9 cellular contexts compared by ENCODE assay signal in the genomic region with DNA sequence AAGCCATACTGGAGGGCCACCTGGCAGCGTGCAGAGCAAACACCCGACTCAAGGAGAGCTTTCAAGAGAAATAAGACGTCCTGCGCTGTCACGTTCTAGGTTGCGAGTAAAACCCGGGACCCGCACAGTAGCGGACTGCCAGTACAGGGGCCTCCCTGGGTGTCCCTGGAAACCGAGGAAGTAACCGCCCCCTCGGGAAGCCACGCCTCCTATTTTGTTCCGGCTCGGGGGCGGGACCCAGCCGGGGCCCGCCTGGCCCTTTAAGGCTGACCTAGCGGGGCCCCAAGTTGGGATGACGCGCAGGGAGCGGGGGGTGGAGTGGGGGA. TPM values are rescaled to one million over a fixed set of nuclear protein-coding genes. Genes with fewer than 3 reads are reported as not detected.
DNase-seq lines count a peak whose midpoint lies in the region; ATAC-seq, FAIRE-seq and TF ChIP-seq lines count a peak whose summit lies in the region.
"Had no signal": no experiment of that assay in that cellular context is flagged by ENCODE, and none has a peak within 500 bp of the region (broad histone marks: within the 10 kb centered on the region; RNA-seq: fewer than 3 reads in every experiment).

No MANE protein-coding gene starts in this region.

- TF ChIP-seq EP300 in HepG2 (IDR thresholded peaks at IDR 0.05; ENCODE audit: low read depth in 2 of 2, low read length in 2 of 2) (0 out of 4 replicates have a peak, but pooled peaks of 1 of the 2 experiments have one; percentile 8), HepG2 (CRISPR knock-in tag; IDR thresholded peaks at IDR 0.05; ENCODE audit: borderline replicate concordance) (no peak)

- H2AFZ ChIP-seq in HepG2 (ENCODE audit: low read length) = no peak overlapping the region

- BruUV-seq in HepG2 (replicated peaks; lab: Mats Ljungman, UMichigan) = no TSS peak

- TF ChIP-seq POLR2A in HepG2 (IDR thresholded peaks at IDR 0.05; ENCODE audit: insufficient read depth in 1 of 2, low read depth in 2 of 2, low read length in 2 of 2) = no peak

- no peaks in the 10 kb centered on the region for H4K20me1 ChIP-seq in HepG2 (ENCODE audit: insufficient read depth, low read length)

- H3K36me3 ChIP-seq in HepG2 (replicated peaks in 1 of 2; ENCODE audit: control insufficient read depth in 1 of 2, insufficient read depth in 2 of 2, low read length in 2 of 2) = no peaks in the 10 kb centered on the region

- H3K27ac ChIP-seq in coronary artery (peak overlapping the region; percentile 84 to 93), HepG2 (ENCODE audit: extremely low read length, insufficient read depth, low read length) (peak overlapping the region; percentile 20)

- peaks cover 49% of the 10 kb centered on the region for H3K4me1 ChIP-seq in HepG2 (ENCODE audit: insufficient read depth, low read length)

- peak; percentile 32 for FAIRE-seq in HepG2 (lab: Jason Lieb, UNC)
- FAIRE-seq: TTC549 had no signal

- no peak for TF ChIP-seq CTCF in coronary artery (IDR thresholded peaks at IDR 0.05)
- no peak; the same call in 1 of the 2 replicates for TF ChIP-seq CTCF in HepG2 (CRISPR knock-in tag; IDR thresholded peaks at IDR 0.05)

- ATAC-seq in GM19035 (IDR thresholded peaks at IDR 0.05; ENCODE audit: unreplicated experiment) (peak; percentile 71), HG03196 (IDR thresholded peaks at IDR 0.05; ENCODE audit: unreplicated experiment) (peak; percentile 67), HepG2 (peak; percentile 67)

- 0 out of 2 replicates have a peak overlapping the region, but pooled peaks have one; percentile 19 for H3K9ac ChIP-seq in HepG2 (ENCODE audit: insufficient read depth, low read depth, low read length)

- H3K4me2 ChIP-seq in HepG2 (ENCODE audit: low read depth, low read length) = peak overlapping the region; percentile 99

- no peaks in the 10 kb centered on the region for H3K9me3 ChIP-seq in HepG2 (ENCODE audit: low read length)

- TF ChIP-seq RAD21 in HepG2 (CRISPR knock-in tag; IDR thresholded peaks at IDR 0.05) = no peak

- peaks cover 0 to 10% of the 10 kb centered on the region in 2 experiments; a peak in 1 of 5 replicates for H3K27me3 ChIP-seq in HepG2 (ENCODE audit: control insufficient read depth in 1 of 2, insufficient read depth in 2 of 2, low read length in 2 of 2)

- in situ Hi-C loops in HepG2 (cut with HindIII; ENCODE audit: extremely low pct_ligation_motif_present, low pct_unique_long_range_greater_than_20kb) = loop anchor here (5.0 kb wide), 2 partner anchors 36 to 756 kb away; no protein-coding TSS in a partner anchor

- intact Hi-C loops in HepG2 (cut with micrococcal nuclease; ENCODE audit: unreplicated experiment) = loop anchor here (1.0 to 10.0 kb wide), 3 partner anchors 36 to 756 kb away; no protein-coding TSS in a partner anchor

- 4% methylated on average over 5 of the region's 22 CpGs for WGBS in HepG2 (ENCODE audit: low lambda C conversion rate)

- POLR2A ChIA-PET in HepG2 (lab: Yijun Ruan, JAX) = interaction anchor here (0.8 to 4.0 kb wide), 12 partner anchors 14 to 769 kb away, joined by 3 to 33 read pairs (median 4); a partner anchor contains a TSS

- H3K79me2 ChIP-seq in HepG2 (ENCODE audit: insufficient read depth, low read length) = peaks cover 7% of the 10 kb centered on the region

- peak; percentile 87 to 93 for DNase-seq in AML-193 (lab: John Stamatoyannopoulos, UW)
- peak; percentile 71 to 91 for DNase-seq in NCI-H526 (lab: John Stamatoyannopoulos, UW)
- peak; percentile 97 for DNase-seq in activated CD4-positive, alpha-beta T cell treated with anti-CD3 and anti-CD28 coated beads for 48 hours
- DNase-seq in coronary artery (ENCODE audit: low spot score) = peak; percentile 97
- peak; percentile 83 for DNase-seq in HepG2 (ENCODE audit: low spot score)
- DNase-seq in stimulated activated CD4-positive, alpha-beta T cell treated with anti-CD3 and anti-CD28 coated beads, Interleukin-2, amount 100 ng/mL, for 48 hours = peak; percentile 94

- H3K4me3 ChIP-seq in coronary artery (peak overlapping the region; percentile 88), HepG2 (replicated peaks in 1 of 3; ENCODE audit: insufficient read depth in 1 of 3, low read depth in 2 of 3, low read length in 3 of 3) (peak overlapping the region; percentile 68 to 79 (median 69))

- CTCF ChIA-PET in HepG2 (lab: Yijun Ruan, JAX; ENCODE audit: low intra/inter-chr PET ratio, low total read pairs) = interaction anchor here (1.2 to 8.0 kb wide), 5 partner anchors 36 to 772 kb away, joined by 3 to 182 read pairs (median 11); a partner anchor contains a TSS

RNA-seq across cellular contexts. Expression of a gene that starts 0.2 kb away (rescaled TPM):
- total RNA-seq in HepG2 (2016; rRNA removed; fragmentation: Illumina TruSeq; extraction: Trizol) = 41.2 and 48.5 TPM in 2 replicates
- total RNA-seq in HepG2 (2016; cell fraction: cytosol; rRNA removed; fragmentation: Illumina TruSeq; extraction: Trizol; ENCODE audit: low read depth) = 18.9 and 21.3 TPM in 2 replicates
- total RNA-seq in HepG2 (2016; cell fraction: insoluble cytoplasmic fraction; rRNA removed; fragmentation: Illumina TruSeq; extraction: Trizol) = 40.5 and 43.9 TPM in 2 replicates
- 51.7 and 60.5 TPM in 2 replicates for total RNA-seq in HepG2 (2016; cell fraction: membrane; rRNA removed; fragmentation: Illumina TruSeq; extraction: Trizol)
- 21.2 and 24.7 TPM in 2 replicates for total RNA-seq in HepG2 (2016; cell fraction: nucleus; rRNA removed; fragmentation: Illumina TruSeq; extraction: Trizol)
- 39.9 and 46.2 TPM in 2 replicates for polyA plus RNA-seq in HepG2 (2011; rRNA removed)
- polyA plus RNA-seq in HepG2 (2011; cell fraction: cytosol; rRNA removed) = 40.2 and 41.3 TPM in 2 replicates
- 23.0 and 28.1 TPM in 2 replicates for polyA plus RNA-seq in HepG2 (2011; cell fraction: nucleus; rRNA removed)
- 21.8 and 22.2 TPM in 2 replicates for polyA plus RNA-seq in HepG2 (2012)
- polyA plus RNA-seq in HepG2 (2016; cell fraction: cytosol; fragmentation: Illumina TruSeq; extraction: Trizol; ENCODE audit: low read depth) = 23.5 and 31.3 TPM in 2 replicates
- polyA plus RNA-seq in HepG2 (2016; cell fraction: insoluble cytoplasmic fraction; fragmentation: Illumina TruSeq; extraction: Trizol; ENCODE audit: low read depth) = 53.8 and 56.3 TPM in 2 replicates
- polyA plus RNA-seq in HepG2 (2016; cell fraction: membrane; fragmentation: Illumina TruSeq; extraction: Trizol; ENCODE audit: low read depth) = 50.2 and 54.3 TPM in 2 replicates
- polyA plus RNA-seq in HepG2 (2016; cell fraction: nucleus; fragmentation: Illumina TruSeq; extraction: Trizol; ENCODE audit: insufficient read depth, low read depth) = 31.0 and 31.6 TPM in 2 replicates
- 48.5 and 89.7 TPM in 2 replicates for polyA minus RNA-seq in HepG2 (2011; rRNA and poly(A)+ RNA removed; ENCODE audit: low replicate concordance)
- 15.7 and 16.5 TPM in 2 replicates for polyA minus RNA-seq in HepG2 (2011; cell fraction: cytosol; rRNA and poly(A)+ RNA removed)
- polyA minus RNA-seq in HepG2 (2011; cell fraction: nucleus; rRNA and poly(A)+ RNA removed) = 13.4 and 16.9 TPM in 2 replicates

RNA-seq across cellular contexts. Expression of a gene that starts 5.2 kb away (rescaled TPM):
- total RNA-seq in HepG2 (2016; rRNA removed; fragmentation: Illumina TruSeq; extraction: Trizol) = 0.73 and 0.91 TPM in 2 replicates
- total RNA-seq in HepG2 (2016; cell fraction: cytosol; rRNA removed; fragmentation: Illumina TruSeq; extraction: Trizol; ENCODE audit: low read depth) = 0.20 and 0.44 TPM in 2 replicates
- 0.82 and 1.2 TPM in 2 replicates for total RNA-seq in HepG2 (2016; cell fraction: insoluble cytoplasmic fraction; rRNA removed; fragmentation: Illumina TruSeq; extraction: Trizol)
- total RNA-seq in HepG2 (2016; cell fraction: membrane; rRNA removed; fragmentation: Illumina TruSeq; extraction: Trizol) = 1.2 and 1.4 TPM in 2 replicates
- total RNA-seq in HepG2 (2016; cell fraction: nucleus; rRNA removed; fragmentation: Illumina TruSeq; extraction: Trizol) = 0.81 and 0.85 TPM in 2 replicates
- polyA plus RNA-seq in HepG2 (2011; rRNA removed) = 1.5 and 2.8 TPM in 2 replicates
- polyA plus RNA-seq in HepG2 (2011; cell fraction: cytosol; rRNA removed) = 1.5 and 1.7 TPM in 2 replicates
- 4.4 and 7.4 TPM in 2 replicates for polyA plus RNA-seq in HepG2 (2011; cell fraction: nucleus; rRNA removed)
- 2.1 and 2.9 TPM in 2 replicates for polyA plus RNA-seq in HepG2 (2012)
- 0.21 and 0.27 TPM in 2 replicates for polyA plus RNA-seq in HepG2 (2016; cell fraction: cytosol; fragmentation: Illumina TruSeq; extraction: Trizol; ENCODE audit: low read depth)
- polyA plus RNA-seq in HepG2 (2016; cell fraction: insoluble cytoplasmic fraction; fragmentation: Illumina TruSeq; extraction: Trizol; ENCODE audit: low read depth) = 1.9 and 2.2 TPM in 2 replicates
- polyA plus RNA-seq in HepG2 (2016; cell fraction: membrane; fragmentation: Illumina TruSeq; extraction: Trizol; ENCODE audit: low read depth) = 0.84 and 1.0 TPM in 2 replicates
- 1.9 and 3.2 TPM in 2 replicates for polyA plus RNA-seq in HepG2 (2016; cell fraction: nucleus; fragmentation: Illumina TruSeq; extraction: Trizol; ENCODE audit: insufficient read depth, low read depth)
- 1.9 and 6.3 TPM in 2 replicates for polyA minus RNA-seq in HepG2 (2011; rRNA and poly(A)+ RNA removed; ENCODE audit: low replicate concordance)
- polyA minus RNA-seq in HepG2 (2011; cell fraction: cytosol; rRNA and poly(A)+ RNA removed) = 1.6 and 2.8 TPM in 2 replicates
- polyA minus RNA-seq in HepG2 (2011; cell fraction: nucleus; rRNA and poly(A)+ RNA removed) = 2.6 and 4.6 TPM in 2 replicates

RNA-seq across cellular contexts. Expression of a gene that starts 47.4 kb away (rescaled TPM):
- total RNA-seq in HepG2 (2016; rRNA removed; fragmentation: Illumina TruSeq; extraction: Trizol) = 6.3 and 9.8 TPM in 2 replicates
- 3.3 and 3.8 TPM in 2 replicates for total RNA-seq in HepG2 (2016; cell fraction: cytosol; rRNA removed; fragmentation: Illumina TruSeq; extraction: Trizol; ENCODE audit: low read depth)
- total RNA-seq in HepG2 (2016; cell fraction: insoluble cytoplasmic fraction; rRNA removed; fragmentation: Illumina TruSeq; extraction: Trizol) = 4.7 and 8.7 TPM in 2 replicates
- total RNA-seq in HepG2 (2016; cell fraction: membrane; rRNA removed; fragmentation: Illumina TruSeq; extraction: Trizol) = 6.7 and 7.4 TPM in 2 replicates
- 10.1 and 13.3 TPM in 2 replicates for total RNA-seq in HepG2 (2016; cell fraction: nucleus; rRNA removed; fragmentation: Illumina TruSeq; extraction: Trizol)
- 12.6 and 16.2 TPM in 2 replicates for polyA plus RNA-seq in HepG2 (2011; rRNA removed)
- 6.7 and 8.8 TPM in 2 replicates for polyA plus RNA-seq in HepG2 (2011; cell fraction: cytosol; rRNA removed)
- polyA plus RNA-seq in HepG2 (2011; cell fraction: nucleus; rRNA removed) = 54.5 and 63.4 TPM in 2 replicates
- 7.1 and 8.2 TPM in 2 replicates for polyA plus RNA-seq in HepG2 (2012)
- 4.2 and 5.6 TPM in 2 replicates for polyA plus RNA-seq in HepG2 (2016; cell fraction: cytosol; fragmentation: Illumina TruSeq; extraction: Trizol; ENCODE audit: low read depth)
- 3.7 and 6.3 TPM in 2 replicates for polyA plus RNA-seq in HepG2 (2016; cell fraction: insoluble cytoplasmic fraction; fragmentation: Illumina TruSeq; extraction: Trizol; ENCODE audit: low read depth)
- polyA plus RNA-seq in HepG2 (2016; cell fraction: membrane; fragmentation: Illumina TruSeq; extraction: Trizol; ENCODE audit: low read depth) = 4.9 TPM in 2 replicates
- polyA plus RNA-seq in HepG2 (2016; cell fraction: nucleus; fragmentation: Illumina TruSeq; extraction: Trizol; ENCODE audit: insufficient read depth, low read depth) = 20.5 and 21.1 TPM in 2 replicates
- polyA minus RNA-seq in HepG2 (2011; rRNA and poly(A)+ RNA removed; ENCODE audit: low replicate concordance) = 15.2 and 19.7 TPM in 2 replicates
- polyA minus RNA-seq in HepG2 (2011; cell fraction: cytosol; rRNA and poly(A)+ RNA removed) = 2.2 and 4.5 TPM in 2 replicates
- 25.0 and 25.6 TPM in 2 replicates for polyA minus RNA-seq in HepG2 (2011; cell fraction: nucleus; rRNA and poly(A)+ RNA removed)

RNA-seq across cellular contexts. Expression of a gene that starts 49.2 kb away (rescaled TPM):
- 1.2 and 1.6 TPM in 2 replicates for total RNA-seq in HepG2 (2016; rRNA removed; fragmentation: Illumina TruSeq; extraction: Trizol)
- total RNA-seq in HepG2 (2016; cell fraction: cytosol; rRNA removed; fragmentation: Illumina TruSeq; extraction: Trizol; ENCODE audit: low read depth) = 1.2 and 1.5 TPM in 2 replicates
- 0.88 and 1.5 TPM in 2 replicates for total RNA-seq in HepG2 (2016; cell fraction: insoluble cytoplasmic fraction; rRNA removed; fragmentation: Illumina TruSeq; extraction: Trizol)
- total RNA-seq in HepG2 (2016; cell fraction: membrane; rRNA removed; fragmentation: Illumina TruSeq; extraction: Trizol) = 2.2 and 3.1 TPM in 2 replicates
- 0.97 and 1.1 TPM in 2 replicates for total RNA-seq in HepG2 (2016; cell fraction: nucleus; rRNA removed; fragmentation: Illumina TruSeq; extraction: Trizol)
- polyA plus RNA-seq in HepG2 (2011; rRNA removed) = 4.6 and 4.8 TPM in 2 replicates
- polyA plus RNA-seq in HepG2 (2011; cell fraction: cytosol; rRNA removed) = 3.8 and 4.2 TPM in 2 replicates
- polyA plus RNA-seq in HepG2 (2011; cell fraction: nucleus; rRNA removed) = 8.1 and 8.7 TPM in 2 replicates
- 1.7 and 1.8 TPM in 2 replicates for polyA plus RNA-seq in HepG2 (2012)
- 1.5 and 1.8 TPM in 2 replicates for polyA plus RNA-seq in HepG2 (2016; cell fraction: cytosol; fragmentation: Illumina TruSeq; extraction: Trizol; ENCODE audit: low read depth)
- polyA plus RNA-seq in HepG2 (2016; cell fraction: insoluble cytoplasmic fraction; fragmentation: Illumina TruSeq; extraction: Trizol; ENCODE audit: low read depth) = 0.85 and 1.2 TPM in 2 replicates
- 2.3 and 2.4 TPM in 2 replicates for polyA plus RNA-seq in HepG2 (2016; cell fraction: membrane; fragmentation: Illumina TruSeq; extraction: Trizol; ENCODE audit: low read depth)
- 1.6 and 2.3 TPM in 2 replicates for polyA plus RNA-seq in HepG2 (2016; cell fraction: nucleus; fragmentation: Illumina TruSeq; extraction: Trizol; ENCODE audit: insufficient read depth, low read depth)
- 6.2 and 6.4 TPM in 2 replicates for polyA minus RNA-seq in HepG2 (2011; rRNA and poly(A)+ RNA removed; ENCODE audit: low replicate concordance)
- polyA minus RNA-seq in HepG2 (2011; cell fraction: cytosol; rRNA and poly(A)+ RNA removed) = 1.5 and 2.3 TPM in 2 replicates
- 1.8 and 3.5 TPM in 2 replicates for polyA minus RNA-seq in HepG2 (2011; cell fraction: nucleus; rRNA and poly(A)+ RNA removed)

RNA-seq across cellular contexts. Expression of a gene that starts 58.0 kb away (rescaled TPM):
- not detected in 2 replicates for total RNA-seq in HepG2 (2016; rRNA removed; fragmentation: Illumina TruSeq; extraction: Trizol)
- total RNA-seq in HepG2 (2016; cell fraction: cytosol; rRNA removed; fragmentation: Illumina TruSeq; extraction: Trizol; ENCODE audit: low read depth) = not detected in 2 replicates
- total RNA-seq in HepG2 (2016; cell fraction: insoluble cytoplasmic fraction; rRNA removed; fragmentation: Illumina TruSeq; extraction: Trizol) = 0.03 TPM in 1 of 2 replicates, not detected in the other
- total RNA-seq in HepG2 (2016; cell fraction: membrane; rRNA removed; fragmentation: Illumina TruSeq; extraction: Trizol) = not detected in 2 replicates
- not detected in 2 replicates for total RNA-seq in HepG2 (2016; cell fraction: nucleus; rRNA removed; fragmentation: Illumina TruSeq; extraction: Trizol)
- not detected in 2 replicates for polyA plus RNA-seq in HepG2 (2011; rRNA removed)
- under 0.01 TPM in 1 of 2 replicates, not detected in the other for polyA plus RNA-seq in HepG2 (2011; cell fraction: cytosol; rRNA removed)
- polyA plus RNA-seq in HepG2 (2011; cell fraction: nucleus; rRNA removed) = 0.02 TPM in 1 of 2 replicates, not detected in the other
- polyA plus RNA-seq in HepG2 (2012) = 0.01 and 0.04 TPM in 2 replicates
- polyA plus RNA-seq in HepG2 (2016; cell fraction: cytosol; fragmentation: Illumina TruSeq; extraction: Trizol; ENCODE audit: low read depth) = 0.01 TPM in 1 of 2 replicates, not detected in the other
- polyA plus RNA-seq in HepG2 (2016; cell fraction: insoluble cytoplasmic fraction; fragmentation: Illumina TruSeq; extraction: Trizol; ENCODE audit: low read depth) = not detected in 2 replicates
- polyA plus RNA-seq in HepG2 (2016; cell fraction: membrane; fragmentation: Illumina TruSeq; extraction: Trizol; ENCODE audit: low read depth) = not detected in 2 replicates
- polyA plus RNA-seq in HepG2 (2016; cell fraction: nucleus; fragmentation: Illumina TruSeq; extraction: Trizol; ENCODE audit: insufficient read depth, low read depth) = not detected in 2 replicates
- polyA minus RNA-seq in HepG2 (2011; rRNA and poly(A)+ RNA removed; ENCODE audit: low replicate concordance) = 0.63 TPM in 1 of 2 replicates, not detected in the other
- polyA minus RNA-seq in HepG2 (2011; cell fraction: cytosol; rRNA and poly(A)+ RNA removed) = not detected in 2 replicates
- under 0.01 TPM in 1 of 2 replicates, not detected in the other for polyA minus RNA-seq in HepG2 (2011; cell fraction: nucleus; rRNA and poly(A)+ RNA removed)

Comparison
In these comparisons a context has a peak if more than half of its experiments do, and no peak if none do; other contexts are left out.
1. Peak in every context shown above with its lines: DNase-seq, ATAC-seq, H3K4me3 ChIP-seq and H3K27ac ChIP-seq.